ENCODE assay signal across 8 cellular contexts in the genomic region with DNA sequence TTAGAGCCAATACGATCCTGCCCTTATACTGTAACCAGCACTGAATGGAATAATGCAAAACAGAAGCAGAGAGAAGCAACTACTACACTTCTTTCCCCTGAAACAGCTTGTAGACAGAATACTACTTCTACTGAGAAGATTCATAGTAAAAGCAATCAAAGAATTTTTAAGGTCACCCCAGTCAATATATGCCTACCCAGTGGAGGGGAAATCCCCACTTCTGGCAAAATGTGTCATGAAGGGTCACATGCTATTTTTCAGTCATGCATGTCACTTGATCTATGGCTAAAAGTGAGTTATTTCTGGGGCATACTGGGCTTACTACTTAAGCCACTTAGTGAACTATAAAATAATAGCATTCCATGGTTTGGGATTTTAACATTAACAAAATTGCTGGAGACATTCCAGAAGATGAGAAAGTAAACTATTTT. TPM values are rescaled to one million over a fixed set of nuclear protein-coding genes. Genes with fewer than 3 reads are reported as not detected.
DNase-seq lines count a peak whose midpoint lies in the region; ATAC-seq lines count a peak whose summit lies in the region.

No MANE protein-coding gene starts in this region.

- DNase-seq in HCEC 1CT (peak; percentile 13), T-helper 17 cell (no peak), left ventricle myocardium superior (no peak), NCI-H524 treated with DMSO at 0.1 percent for 48 hours (lab: John Stamatoyannopoulos, UW) (no peak), iPS-NIHi11 (ENCODE audit: low spot score) (no peak), NCI-H1436 (lab: John Stamatoyannopoulos, UW) (no peak)
- no peak for DNase-seq in natural killer cell treated with Interleukin-12 subunit alpha and Interleukin-12 subunit beta and Interleukin-15 and Interleukin-18, amount 100 ng/mL, for 72 hours (ENCODE audit: low spot score)

- H3K9me3 Mint-ChIP-seq in natural killer cell treated with Interleukin-12 subunit alpha and Interleukin-12 subunit beta and Interleukin-15 and Interleukin-18, amount 100 ng/mL, for 72 hours: no peaks in the 10 kb centered on the region

- H3K4me1 Mint-ChIP-seq in T-helper 17 cell: peaks cover 14% of the 10 kb centered on the region
- peaks cover 16 to 20% of the 10 kb centered on the region in 2 donors for H3K4me1 Mint-ChIP-seq in natural killer cell treated with Interleukin-12 subunit alpha and Interleukin-12 subunit beta and Interleukin-15 and Interleukin-18, amount 100 ng/mL, for 72 hours (ENCODE audit: low read depth in 2 of 2)

- H3K9me3 ChIP-seq in T-helper 17 cell (ENCODE audit: control insufficient read depth, low read length, poor library complexity, severe bottlenecking): no peaks in the 10 kb centered on the region

- no peak overlapping the region for H3K4me3 Mint-ChIP-seq in T-helper 17 cell
- H3K4me3 Mint-ChIP-seq in natural killer cell treated with Interleukin-12 subunit alpha and Interleukin-12 subunit beta and Interleukin-15 and Interleukin-18, amount 100 ng/mL, for 72 hours: no peak overlapping the region

- H3K36me3 Mint-ChIP-seq in T-helper 17 cell (ENCODE audit: low read depth): peaks cover 8% of the 10 kb centered on the region
- peaks cover 20% of the 10 kb centered on the region for H3K36me3 Mint-ChIP-seq in natural killer cell treated with Interleukin-12 subunit alpha and Interleukin-12 subunit beta and Interleukin-15 and Interleukin-18, amount 100 ng/mL, for 72 hours

- H3K27ac Mint-ChIP-seq in T-helper 17 cell: peak overlapping the region; percentile 63
- peak overlapping the region; percentile 4 to 27 for H3K27ac Mint-ChIP-seq in natural killer cell treated with Interleukin-12 subunit alpha and Interleukin-12 subunit beta and Interleukin-15 and Interleukin-18, amount 100 ng/mL, for 72 hours

- intact Hi-C loops in left ventricle myocardium superior (cut with micrococcal nuclease): no loop called here

- ATAC-seq in GM18517 (IDR thresholded peaks at IDR 0.05; ENCODE audit: unreplicated experiment) (peak; percentile 81), T-helper 17 cell (peak; percentile 89), left ventricle myocardium superior (no peak)
- ATAC-seq in natural killer cell treated with Interleukin-12 subunit alpha and Interleukin-12 subunit beta and Interleukin-15 and Interleukin-18, amount 100 ng/mL, for 72 hours: peak; percentile 84 to 91

- H3K27me3 Mint-ChIP-seq in T-helper 17 cell: no peaks in the 10 kb centered on the region
- no peaks in the 10 kb centered on the region for H3K27me3 Mint-ChIP-seq in natural killer cell treated with Interleukin-12 subunit alpha and Interleukin-12 subunit beta and Interleukin-15 and Interleukin-18, amount 100 ng/mL, for 72 hours

RNA-seq across cellular contexts. Expression of gene IRF5, which starts 25.6 kb away (rescaled TPM):
- total RNA-seq in T-helper 17 cell (10 to 100 TPM; 12.5 to 13.6 TPM), left ventricle myocardium superior (2.9 TPM)
- 10 to 100 TPM; 26.5 to 43.4 TPM for total RNA-seq in natural killer cell treated with Interleukin-12 subunit alpha and Interleukin-12 subunit beta and Interleukin-15 and Interleukin-18, amount 100 ng/mL, for 72 hours

RNA-seq across cellular contexts. Expression of gene KCP, which starts 52.8 kb away (rescaled TPM):
- 1 to 10 TPM in 1 of 2 donors, under 1 TPM in 1; 0.23 to 1.2 TPM for total RNA-seq in T-helper 17 cell
- 1 to 10 TPM in 1 of 2 donors, under 1 TPM in 1; 0.17 to 1.1 TPM for total RNA-seq in natural killer cell treated with Interleukin-12 subunit alpha and Interleukin-12 subunit beta and Interleukin-15 and Interleukin-18, amount 100 ng/mL, for 72 hours
- 0.12 TPM for total RNA-seq in left ventricle myocardium superior
